8 cellular contexts compared by ENCODE assay signal in the genomic region with DNA sequence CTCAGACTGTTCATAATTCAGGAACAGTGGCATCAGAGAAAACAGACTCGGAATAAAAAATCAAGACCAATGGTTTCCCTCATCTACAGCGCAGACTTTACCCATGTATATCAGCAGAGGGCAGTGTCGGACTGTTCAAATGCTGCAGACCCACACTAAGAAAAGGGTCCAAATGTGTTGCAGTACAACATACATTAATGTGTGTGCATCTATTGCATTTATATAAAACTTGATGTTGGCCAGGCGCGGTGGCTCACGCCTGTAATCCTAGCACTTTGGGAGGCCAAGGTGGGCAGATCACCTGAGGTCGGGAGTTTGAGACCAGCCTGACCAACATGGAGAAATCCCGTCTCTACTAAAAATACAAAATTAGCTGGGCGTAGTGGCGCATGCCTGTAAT. TPM values are rescaled to one million over a fixed set of nuclear protein-coding genes. Genes with fewer than 3 reads are reported as not detected.
DNase-seq lines count a peak whose midpoint lies in the region; ATAC-seq, FAIRE-seq and TF ChIP-seq lines count a peak whose summit lies in the region.
"Not testable (repeated sequence)": the region's sequence is repeated elsewhere in the genome, so short reads cannot be mapped to it uniquely, and the experiment has no call there.

No MANE protein-coding gene starts in this region.

- ATAC-seq in left colon = peak; percentile 60

- not testable (repeated sequence) for H3K4me1 ChIP-seq in H1 (replicated peaks in 1 of 4; ENCODE audit: control insufficient read depth in 3 of 4, insufficient read depth in 4 of 4, low read length in 3 of 4); small intestine (ENCODE audit: control insufficient read depth in 2 of 2, insufficient read depth in 1 of 2, low read depth in 1 of 2, low read length in 1 of 2)

- H4K5ac ChIP-seq in H1 (ENCODE audit: insufficient read length, low read depth, low read length) = not testable (repeated sequence)

- H3K56ac ChIP-seq in H1 (replicated peaks; ENCODE audit: insufficient read length, low read depth, low read length) = not testable (repeated sequence)

- CTCF ChIA-PET in AG04449 (lab: Yijun Ruan, JAX) (interaction anchor here (0.7 to 3.3 kb wide), 15 partner anchors 9 to 669 kb away, joined by 3 to 19 read pairs (median 4); no protein-coding TSS in a partner anchor), H1 (lab: Charles Lee; ENCODE audit: partially characterized antibody) (interaction anchor here (0.7 to 8.4 kb wide), 50 partner anchors 9 to 542 kb away, joined by 3 to 78 read pairs (median 4); a partner anchor contains a TSS)

- not testable (repeated sequence) for H2AK5ac ChIP-seq in H1 (ENCODE audit: low read depth, low read length)

- 76% methylated on average over 10 of the region's 10 CpGs; no CpG with 5 or more reads in 1 of the 2 experiments for WGBS in H1 (ENCODE audit: extremely low coverage in 1 of 2, insufficient coverage in 1 of 2, insufficient read length in 1 of 2, insufficient replicate concordance in 2 of 2, low coverage in 1 of 2, low lambda C conversion rate in 2 of 2, missing lambda C conversion rate in 1 of 2), 2 experiments
- WGBS in small intestine, 3 donors = 67 to 78% (median 74%) methylated on average over 9 to 10 of the region's 10 CpGs

- H3K36me3 ChIP-seq in H1 (ENCODE audit: control insufficient read depth in 2 of 4, insufficient read depth in 4 of 4, low read length in 3 of 4) = peaks cover 2 to 39% (median 9%) of the 10 kb centered on the region in 4 experiments; a peak in 7 of 8 replicates
- H3K36me3 ChIP-seq in small intestine (ENCODE audit: control insufficient read depth in 2 of 2, insufficient read depth in 2 of 2, low read length in 2 of 2) = peaks cover 35 to 44% of the 10 kb centered on the region in 2 donors

- H4K20me1 ChIP-seq in H1 (replicated peaks in 1 of 2; ENCODE audit: control insufficient read depth in 1 of 2, insufficient read depth in 2 of 2, low read length in 2 of 2) = not testable (repeated sequence)

- H3K9ac ChIP-seq in H1 (replicated peaks in 1 of 4; ENCODE audit: extremely low read depth in 1 of 4, low read depth in 3 of 4, low read length in 3 of 4) = not testable (repeated sequence)

- not testable (repeated sequence) for H3K27ac ChIP-seq in H1 (ENCODE audit: low read depth, low read length)
- H3K27ac ChIP-seq in small intestine (ENCODE audit: low read depth in 1 of 2, low read length in 1 of 2) = peak overlapping the region in 1 of 2 donors; percentile 57

- not testable (repeated sequence) for H3K4me3 ChIP-seq in AG04449 (ENCODE audit: low read depth, low read length); H1 (ENCODE audit: extremely low read depth in 1 of 4, insufficient read depth in 2 of 4, low read depth in 3 of 4, low read length in 4 of 4); small intestine (ENCODE audit: low read depth in 1 of 2, low read length in 2 of 2)

- H2AFZ ChIP-seq in H1 (ENCODE audit: low read length) = not testable (repeated sequence)

- not testable (repeated sequence) for TF ChIP-seq POLR2A in H1 (IDR thresholded peaks at IDR 0.05; ENCODE audit: control extremely low read depth in 1 of 2, low read depth in 2 of 2, low read length in 2 of 2)

- not testable (repeated sequence) for H4K91ac ChIP-seq in H1 (replicated peaks; ENCODE audit: insufficient read length, low read length)

- not testable (repeated sequence) for H3K23ac ChIP-seq in H1 (ENCODE audit: insufficient read length)

- H2BK20ac ChIP-seq in H1 (ENCODE audit: low read length) = not testable (repeated sequence)

- H2BK5ac ChIP-seq in H1 (ENCODE audit: low read depth, low read length) = not testable (repeated sequence)

- FAIRE-seq in H1 (lab: Jason Lieb, UNC) = peak; percentile 78
- FAIRE-seq in small intestine (lab: Jason Lieb, UNC) = not testable (repeated sequence)

- TF ChIP-seq RAD21 in H1 (IDR thresholded peaks at IDR 0.05 in 1 of 2, conservative IDR thresholded peaks at IDR 0.05 in 1 of 2; ENCODE audit: low read depth in 2 of 2, low read length in 2 of 2) = peak; percentile 90 to 91

- DNase-seq in AG04449 (ENCODE audit: low read depth, low spot score) = not testable (repeated sequence)
- DNase-seq in GM13977 (ENCODE audit: low spot score) (peak; percentile 70), NCI-H146 (lab: John Stamatoyannopoulos, UW) (peak; percentile 35), SHP77 (lab: John Stamatoyannopoulos, UW) (peak; percentile 32 to 55), H1 (ENCODE audit: low read depth in 1 of 2, low spot score in 2 of 2) (peak in 1 of 2 experiments; percentile 56), left colon (peak in 1 of 2 donors; percentile 27), small intestine (peak; percentile 43)
- peak; percentile 41 for DNase-seq in activated T-cell treated with anti-CD3 and anti-CD28 coated beads, Interleukin-2, amount 50 U/mL, for 1 hour

- not testable (repeated sequence) for H3K18ac ChIP-seq in H1 (ENCODE audit: extremely low read depth, low read length)

- H2BK12ac ChIP-seq in H1 (ENCODE audit: low read depth, low read length) = not testable (repeated sequence)

- H3K4ac ChIP-seq in H1 (replicated peaks; ENCODE audit: insufficient read length, low read depth, low read length) = not testable (repeated sequence)

- not testable (repeated sequence) for H2BK15ac ChIP-seq in H1 (ENCODE audit: low read length)

- POLR2A ChIA-PET in AG04449 (lab: Yijun Ruan, JAX) = interaction anchor here (0.9 kb wide), 1 partner anchor 43 kb away, joined by 3 read pairs; no protein-coding TSS in a partner anchor
- POLR2A ChIA-PET in H1 (lab: Charles Lee; ENCODE audit: partially characterized antibody) = interaction anchor here (0.8 to 1.5 kb wide), 3 partner anchors 36 to 56 kb away, joined by 3 to 5 read pairs (median 3); a partner anchor contains a TSS

- H3K27me3 ChIP-seq in H1 (replicated peaks in 1 of 4; ENCODE audit: control insufficient read depth in 3 of 4, extremely low read depth in 1 of 4, insufficient read depth in 3 of 4, low read length in 3 of 4); small intestine (ENCODE audit: control insufficient read depth in 2 of 2, insufficient read depth in 2 of 2, low read length in 2 of 2): not testable (repeated sequence)

- not testable (repeated sequence) for TF ChIP-seq EP300 in H1 (IDR thresholded peaks at IDR 0.05; ENCODE audit: borderline replicate concordance in 1 of 2, low read depth in 2 of 2, low read length in 2 of 2)

- not testable (repeated sequence) for H3K79me2 ChIP-seq in H1 (ENCODE audit: control insufficient read depth in 1 of 2, insufficient read depth in 2 of 2, low read length in 2 of 2)

- H3K9me3 ChIP-seq in H1 (ENCODE audit: insufficient read depth in 2 of 2, low read depth in 1 of 2, low read length in 1 of 2); small intestine (ENCODE audit: control insufficient read depth, low read depth): not testable (repeated sequence)

- in situ Hi-C loops in GM13977 (cut with MboI; ENCODE audit: low pct_unique_long_range_greater_than_20kb, low sequenced_read_pairs, unreplicated experiment) = not testable (repeated sequence)

- not testable (repeated sequence) for H3K4me2 ChIP-seq in H1 (ENCODE audit: insufficient read depth in 1 of 2, low read depth in 2 of 2, low read length in 2 of 2)

- intact Hi-C loops in left colon (cut with DNase I, micrococcal nuclease) = loop anchor here in 1 of 2 donors (5.0 kb wide), 1 partner anchor 83 kb away; no protein-coding TSS in a partner anchor

- H3K23me2 ChIP-seq in H1 (ENCODE audit: low read depth, low read length) = not testable (repeated sequence)

- not testable (repeated sequence) for H3K14ac ChIP-seq in H1 (ENCODE audit: insufficient read length)

- not testable (repeated sequence) for H4K8ac ChIP-seq in H1 (ENCODE audit: extremely low read depth, insufficient read depth, low read length)

- H3K79me1 ChIP-seq in H1 (ENCODE audit: low read depth, low read length) = not testable (repeated sequence)

- TF ChIP-seq CTCF in AG04449 (IDR thresholded peaks at IDR 0.05; ENCODE audit: insufficient read depth, low read length, missing control alignments) = peak; percentile 46
- peak; percentile 82 for TF ChIP-seq CTCF in GM13977 (IDR thresholded peaks at IDR 0.05; ENCODE audit: extremely low read depth, insufficient read depth, missing control alignments)
- peak; percentile 22 to 82 (median 68) for TF ChIP-seq CTCF in H1 (IDR thresholded peaks at IDR 0.05; ENCODE audit: control extremely low read depth in 1 of 3, insufficient read depth in 1 of 3, low read depth in 1 of 3, low read length in 3 of 3)

- not testable (repeated sequence) for H2BK120ac ChIP-seq in H1 (replicated peaks; ENCODE audit: low read depth, low read length)

RNA-seq across cellular contexts. Expression of a gene that starts 38.0 kb away (rescaled TPM):
- 214 and 217 TPM in 2 replicates for total RNA-seq in H1 (2021; fragmentation: NEBNext Ultra II Directional; extraction: Animal tissue kit (Norgen Biotek cat#: 25700))
- polyA plus RNA-seq in H1 (2011; rRNA removed) (112 and 178 TPM in 2 replicates), small intestine (1,000 to 10,000 TPM; 1,129 to 2,583 (median 1,917) TPM)
- polyA plus RNA-seq in H1 (2011; cell fraction: cytosol; rRNA removed) = 228 TPM
- 144 TPM for polyA plus RNA-seq in H1 (2011; cell fraction: nucleus; rRNA removed)
- 229 to 280 TPM (median 248 TPM) in 4 replicates for polyA plus RNA-seq in H1 (2012, experiment 1 of 2)
- polyA plus RNA-seq in H1 (2012, experiment 2 of 2) = 69.2 TPM
- 228 TPM for polyA plus RNA-seq in H1 (2013, experiment 1 of 2)
- polyA plus RNA-seq in H1 (2013, experiment 2 of 2) = 226 TPM
- polyA minus RNA-seq in H1 (2011; rRNA and poly(A)+ RNA removed) = 230 and 269 TPM in 2 replicates
- 74.2 TPM for polyA minus RNA-seq in H1 (2011; cell fraction: cytosol; rRNA and poly(A)+ RNA removed)
- 106 TPM for polyA minus RNA-seq in H1 (2011; cell fraction: nucleus; rRNA and poly(A)+ RNA removed)
- total RNA-seq in left colon = 100 to 1,000 TPM; 815 to 870 TPM
